28 cellular contexts compared by ENCODE assay signal in genomic region chr4:44086753-44087152, GRCh38.
"Had no signal": no experiment of that assay in that cellular context is flagged by ENCODE, and none has a peak within 500 bp of the region (broad histone marks: within the 10 kb centered on the region; RNA-seq: fewer than 3 reads in every experiment).

No MANE protein-coding gene starts in this region.

- ATAC-seq: left cardiac atrium; left lung; lower lobe of right lung; natural killer cell treated with Interleukin-12 subunit alpha and Interleukin-12 subunit beta and Interleukin-15 and Interleukin-18, amount 100 ng/mL, for 72 hours; right cardiac atrium; sciatic nerve; stimulated activated effector memory CD8-positive, alpha-beta T cell treated with anti-CD3 and anti-CD28 coated beads, Interleukin-12 subunit alpha, Interleukin-12 subunit beta, amount 100 ng/mL, for 72 hours; upper lobe of right lung had no signal

- H3K4me3 Mint-ChIP-seq: mesothelial cell of epicardium; naive B cell; natural killer cell treated with Interleukin-12 subunit alpha and Interleukin-12 subunit beta and Interleukin-15 and Interleukin-18, amount 100 ng/mL, for 72 hours; stimulated activated effector memory CD8-positive, alpha-beta T cell treated with anti-CD3 and anti-CD28 coated beads, Interleukin-12 subunit alpha, Interleukin-12 subunit beta, amount 100 ng/mL, for 72 hours; stimulated activated naive CD8-positive, alpha-beta T cell treated with anti-CD3 and anti-CD28 coated beads, Interleukin-15, Interleukin-2, amounts not matched to agents 100 ng/mL and 50 ng/mL, for 24 hours had no signal

- DNase-seq: hippocampal formation; kidney glomerular epithelial cell; left cardiac atrium; left lung; lower lobe of right lung; mammary epithelial cell; mesendoderm; naive B cell; ovary; retina; right cardiac atrium; small intestine; spleen; stimulated activated CD4-positive, alpha-beta T cell treated with anti-CD3 and anti-CD28 coated beads, Interleukin-4, amount 100 ng/mL, for 24 hours; stimulated activated naive CD4-positive, alpha-beta T cell; tibial artery; trophoblast cell; upper lobe of right lung had no signal

- H3K4me1 Mint-ChIP-seq: mesothelial cell of epicardium; naive B cell; stimulated activated effector memory CD8-positive, alpha-beta T cell treated with anti-CD3 and anti-CD28 coated beads, Interleukin-12 subunit alpha, Interleukin-12 subunit beta, amount 100 ng/mL, for 72 hours had no signal

- H3K36me3 ChIP-seq: left lung, lower lobe of right lung, ovary, prostate gland, spleen, suprapubic skin, thoracic aorta, tibial artery, upper lobe of right lung had no signal

- H3K27ac ChIP-seq: left lung, lower lobe of right lung, ovary, prostate gland, spleen, suprapubic skin, thoracic aorta, tibial artery, upper lobe of right lung had no signal

- FAIRE-seq: keratinocyte, small intestine, urothelium cell line had no signal

- H3K27me3 Mint-ChIP-seq: naive B cell; natural killer cell treated with Interleukin-12 subunit alpha and Interleukin-12 subunit beta and Interleukin-15 and Interleukin-18, amount 100 ng/mL, for 72 hours; stimulated activated naive CD8-positive, alpha-beta T cell treated with anti-CD3 and anti-CD28 coated beads, Interleukin-15, Interleukin-2, amounts not matched to agents 100 ng/mL and 50 ng/mL, for 24 hours had no signal

- H3K27me3 ChIP-seq: left lung, ovary, spleen, suprapubic skin, tibial artery, upper lobe of right lung had no signal

- H3K36me3 Mint-ChIP-seq: mesothelial cell of epicardium; naive B cell; natural killer cell treated with Interleukin-12 subunit alpha and Interleukin-12 subunit beta and Interleukin-15 and Interleukin-18, amount 100 ng/mL, for 72 hours; stimulated activated effector memory CD8-positive, alpha-beta T cell treated with anti-CD3 and anti-CD28 coated beads, Interleukin-12 subunit alpha, Interleukin-12 subunit beta, amount 100 ng/mL, for 72 hours had no signal

- H3K4me3 ChIP-seq: left lung, lower lobe of right lung, ovary, prostate gland, spleen, suprapubic skin, thoracic aorta, tibial artery, upper lobe of right lung had no signal

- H3K4me1 ChIP-seq: left lung, lower lobe of right lung, prostate gland, spleen, suprapubic skin, tibial artery, upper lobe of right lung had no signal

- H3K27ac Mint-ChIP-seq: mesothelial cell of epicardium; naive B cell; natural killer cell treated with Interleukin-12 subunit alpha and Interleukin-12 subunit beta and Interleukin-15 and Interleukin-18, amount 100 ng/mL, for 72 hours; stimulated activated effector memory CD8-positive, alpha-beta T cell treated with anti-CD3 and anti-CD28 coated beads, Interleukin-12 subunit alpha, Interleukin-12 subunit beta, amount 100 ng/mL, for 72 hours; stimulated activated naive CD8-positive, alpha-beta T cell treated with anti-CD3 and anti-CD28 coated beads, Interleukin-15, Interleukin-2, amounts not matched to agents 100 ng/mL and 50 ng/mL, for 24 hours had no signal
